Comparison of ENCODE assay signal across 3 cellular contexts in genomic region chr14:74049886-74050495, GRCh38.
TF ChIP-seq lines count a peak whose summit lies in the region.

No MANE protein-coding gene starts in this region.

TF ChIP-seq in SK-N-SH, 30 proteins besides CTCF, POLR2A, EP300 and RAD21:
- no peak for TF ChIP-seq SMC3 (IDR thresholded peaks at IDR 0.05; ENCODE audit: low read depth, low read length)
- no peak for TF ChIP-seq NRF1 (IDR thresholded peaks at IDR 0.05; ENCODE audit: low read depth, low read length)
TF ChIP-seq in SK-N-SH: peak in this region for 0.

TF ChIP-seq in SK-N-SH treated with all-trans-retinoic acid at 6 μM for 48 hours, 23 proteins besides CTCF, POLR2A, EP300 and RAD21:
- TF ChIP-seq CSRNP3 (CRISPR knock-in tag; IDR thresholded peaks at IDR 0.05) = no peak
- no peak for TF ChIP-seq PATZ1 (CRISPR knock-in tag; IDR thresholded peaks at IDR 0.05; ENCODE audit: borderline replicate concordance)
- no peak for TF ChIP-seq POU6F1 (CRISPR knock-in tag; IDR thresholded peaks at IDR 0.05; ENCODE audit: borderline replicate concordance, low read depth)
- TF ChIP-seq ARNTL (CRISPR knock-in tag; IDR thresholded peaks at IDR 0.05; ENCODE audit: borderline replicate concordance, low read depth) = no peak
- TF ChIP-seq CREB5 (CRISPR knock-in tag; IDR thresholded peaks at IDR 0.05; ENCODE audit: low read depth) = no peak
- no peak for TF ChIP-seq TCF4 (CRISPR knock-in tag; IDR thresholded peaks at IDR 0.05; ENCODE audit: borderline replicate concordance)
- no peak for TF ChIP-seq OSR1 (CRISPR knock-in tag; IDR thresholded peaks at IDR 0.05)
- TF ChIP-seq BACH2 (CRISPR knock-in tag; IDR thresholded peaks at IDR 0.05; ENCODE audit: borderline replicate concordance) = no peak
- no peak for TF ChIP-seq SNAI2 (CRISPR knock-in tag; IDR thresholded peaks at IDR 0.05)
- no peak for TF ChIP-seq CSDC2 (CRISPR knock-in tag; IDR thresholded peaks at IDR 0.05)
- TF ChIP-seq ZC3H10 (CRISPR knock-in tag; IDR thresholded peaks at IDR 0.05) = no peak
- TF ChIP-seq PPARA (CRISPR knock-in tag; IDR thresholded peaks at IDR 0.05; ENCODE audit: borderline replicate concordance) = no peak
- TF ChIP-seq ZFP3 (CRISPR knock-in tag; IDR thresholded peaks at IDR 0.05) = no peak
- no peak for TF ChIP-seq ZNF565 (CRISPR knock-in tag; conservative IDR thresholded peaks at IDR 0.05; ENCODE audit: low read depth)
- no peak for TF ChIP-seq TOX (CRISPR knock-in tag; IDR thresholded peaks at IDR 0.05; ENCODE audit: borderline replicate concordance)
- TF ChIP-seq ZFP30 (CRISPR knock-in tag; IDR thresholded peaks at IDR 0.05) = no peak
- TF ChIP-seq ZNF8 (CRISPR knock-in tag; IDR thresholded peaks at IDR 0.05) = no peak

TF ChIP-seq in GM12878, 131 proteins besides CTCF, POLR2A, EP300 and RAD21:
- TF ChIP-seq SPI1 (IDR thresholded peaks at IDR 0.05; ENCODE audit: borderline replicate concordance, insufficient read depth, low read depth, low read length) (peak; percentile 69), RFX5 (IDR thresholded peaks at IDR 0.05; ENCODE audit: low read depth, low read length) (no peak), BRCA1 (IDR thresholded peaks at IDR 0.05; ENCODE audit: low read depth, low read length) (no peak), MYB (IDR thresholded peaks at IDR 0.05; ENCODE audit: borderline replicate concordance, low read depth, low read length) (no peak), SKIL (IDR thresholded peaks at IDR 0.05; ENCODE audit: low read depth, poor library complexity, severe bottlenecking) (no peak), NR2F1 (conservative IDR thresholded peaks at IDR 0.05) (no peak)
